ENCODE assay signal across 1 cellular context in genomic region chr6:137495652-137496391, GRCh38.
A peak's percentile ranks its signal among the peaks of the same experiment; 100 is the strongest.
TF ChIP-seq lines count a peak whose summit lies in the region.

No MANE protein-coding gene starts in this region.

TF ChIP-seq in H1, 55 proteins besides CTCF, POLR2A, EP300 and RAD21 (continued from another document):
- peak; percentile 69; the same call in 1 of the 2 replicates for TF ChIP-seq E2F6 (IDR thresholded peaks at IDR 0.05)
- no peak for TF ChIP-seq USF2 (IDR thresholded peaks at IDR 0.05; ENCODE audit: low read length)
- TF ChIP-seq JUN (IDR thresholded peaks at IDR 0.05; ENCODE audit: low read depth, low read length), result no peak
- TF ChIP-seq TAF7 (optimal IDR thresholded peaks at IDR 0.05; ENCODE audit: borderline replicate concordance, low read depth, low read length), result no peak
- peak; percentile 83 for TF ChIP-seq SP1 (IDR thresholded peaks at IDR 0.05; ENCODE audit: low read depth, low read length)
- peak; percentile 52 for TF ChIP-seq SUZ12 (IDR thresholded peaks at IDR 0.05; ENCODE audit: low read length)
- TF ChIP-seq KDM4A (IDR thresholded peaks at IDR 0.05; ENCODE audit: low read depth, low read length, severe bottlenecking), result peak; percentile 62
- TF ChIP-seq MAX (IDR thresholded peaks at IDR 0.05), result peak; percentile 65
- no peak for TF ChIP-seq CHD7 (IDR thresholded peaks at IDR 0.05; ENCODE audit: insufficient replicate concordance, low read length)
- TF ChIP-seq RNF2 (IDR thresholded peaks at IDR 0.05; ENCODE audit: borderline replicate concordance, low read depth, low read length, missing control alignments, poor library complexity, severe bottlenecking), result peak; percentile 62
- TF ChIP-seq RBBP5 (IDR thresholded peaks at IDR 0.05; ENCODE audit: borderline replicate concordance, low read depth, low read length), result 0 out of 2 replicates have a peak, but pooled peaks have one; percentile 35
- TF ChIP-seq GABPA (IDR thresholded peaks at IDR 0.05; ENCODE audit: borderline replicate concordance, insufficient read depth, low read length), result no peak
